In genomic region chr20:44056010-44056698, GRCh38 we compare ENCODE assay signal across 1 cellular context.
TF ChIP-seq lines count a peak whose summit lies in the region.

No MANE protein-coding gene starts in this region.

TF ChIP-seq in neural cell, 6 proteins besides CTCF, POLR2A, EP300 and RAD21 (continued from another document):
- TF ChIP-seq REST (IDR thresholded peaks at IDR 0.05; ENCODE audit: borderline replicate concordance) (no peak), MXI1 (conservative IDR thresholded peaks at IDR 0.05; ENCODE audit: poor library complexity, severe bottlenecking) (no peak)
